In genomic region chr1:67760030-67760821, GRCh38 we compare ENCODE assay signal across 8 cellular contexts.
DNase-seq lines count a peak whose midpoint lies in the region; ATAC-seq and TF ChIP-seq lines count a peak whose summit lies in the region.

No MANE protein-coding gene starts in this region.

- peak overlapping the region; percentile 25 for H3K14ac ChIP-seq in IMR-90 (replicated peaks; ENCODE audit: low read depth, low read length)

- TF ChIP-seq POLR2A in IMR-90 (IDR thresholded peaks at IDR 0.05; ENCODE audit: low read depth, low read length), result no peak

- H2AK5ac ChIP-seq in IMR-90 (ENCODE audit: low read depth, low read length), result peak overlapping the region; percentile 68

- H3K36me3 ChIP-seq in IMR-90 (ENCODE audit: control insufficient read depth, insufficient read depth, low read length), result 0 out of 2 replicates have a peak, but pooled peaks cover 1% of the 10 kb centered on the region

- H2AK9ac ChIP-seq in IMR-90 (replicated peaks; ENCODE audit: low read depth, low read length, poor library complexity), result no peak overlapping the region

- H3K27ac ChIP-seq in IMR-90 (ENCODE audit: insufficient read depth, low read length) (peak overlapping the region; percentile 28), RWPE1 (peak overlapping the region; percentile 53; the same call in 1 of the 2 replicates)

- BruUV-seq in IMR-90 (replicated peaks; lab: Mats Ljungman, UMichigan), result no TSS peak

- CTCF ChIA-PET in IMR-90 (lab: Yijun Ruan, JAX) (interaction anchor here (0.6 to 4.7 kb wide), 30 partner anchors 9 to 232 kb away, joined by 3 to 46 read pairs (median 4); partner anchors contain the start of gene GADD45A), RWPE1 (lab: Yijun Ruan, JAX) (interaction anchor here (0.6 to 2.4 kb wide), 21 partner anchors 11 to 241 kb away, joined by 3 to 24 read pairs (median 3); partner anchors contain the start of gene GADD45A)

- POLR2A ChIA-PET in IMR-90 (lab: Charles Lee; ENCODE audit: unreplicated experiment), result interaction anchor here (0.6 kb wide), 2 partner anchors 155 to 234 kb away, joined by 3 to 22 read pairs; no protein-coding TSS in a partner anchor
- POLR2A ChIA-PET in RWPE1 (lab: Yijun Ruan, JAX; ENCODE audit: low non-redundant PET), result interaction anchor here (0.8 kb wide), 1 partner anchor 199 kb away, joined by 3 read pairs; no protein-coding TSS in a partner anchor

- peak overlapping the region; percentile 80; the same call in 2 of the 3 replicates for H2BK15ac ChIP-seq in IMR-90 (ENCODE audit: low read depth, low read length)

- peak overlapping the region; percentile 33 for H2AFZ ChIP-seq in IMR-90 (replicated peaks; ENCODE audit: low read length, poor library complexity)

- peaks cover 19% of the 10 kb centered on the region; the same call in 1 of the 2 replicates for H4K20me1 ChIP-seq in IMR-90 (ENCODE audit: insufficient read depth, low read length)

- TF ChIP-seq CTCF in IMR-90 (conservative IDR thresholded peaks at IDR 0.05; ENCODE audit: low read depth, low read length), result peak; percentile 78
- peak; percentile 82 for TF ChIP-seq CTCF in RWPE1 (conservative IDR thresholded peaks at IDR 0.05; ENCODE audit: low read depth)

- peak overlapping the region; percentile 11; the same call in 1 of the 2 replicates for H3K18ac ChIP-seq in IMR-90 (ENCODE audit: low read depth, low read length)

- H3K79me1 ChIP-seq in IMR-90 (ENCODE audit: low read depth in 1 of 2, low read length in 2 of 2), result peaks cover 50 to 82% of the 10 kb centered on the region in 2 experiments

- in situ Hi-C loops in IMR-90 (cut with MboI; ENCODE audit: low sequenced_read_pairs), result loop anchor here (25.0 kb wide), 1 partner anchor 348 kb away; no protein-coding TSS in a partner anchor

- peaks cover 26% of the 10 kb centered on the region for H3K9me1 ChIP-seq in IMR-90 (ENCODE audit: insufficient read depth, low read length)

- no peaks in the 10 kb centered on the region for H3K27me3 ChIP-seq in IMR-90 (ENCODE audit: control insufficient read depth, insufficient read depth, low read length)

- peak overlapping the region; percentile 84 for H3K23ac ChIP-seq in IMR-90 (ENCODE audit: low read depth, low read length)

- DNase-seq in GM03348 (ENCODE audit: low spot score) (peak; percentile 68), IMR-90 (peak; percentile 86), RWPE1 (ENCODE audit: low spot score) (peak; percentile 79), globus pallidus (ENCODE audit: low spot score) (peak; percentile 42), pons (ENCODE audit: low spot score) (peak; percentile 66), cerebellar nuclear complex (lab: John Stamatoyannopoulos, UW) (no peak)
- peak in 3 of 4 experiments; percentile 12 to 48 (median 31) for DNase-seq in activated naive CD4-positive, alpha-beta T cell (lab: John Stamatoyannopoulos, UW)

- 0 out of 2 replicates have a peak overlapping the region, but pooled peaks have one; percentile 15 for H3K9ac ChIP-seq in IMR-90 (ENCODE audit: low read depth, low read length)

- dilution Hi-C loops in IMR-90 (cut with HindIII; ENCODE audit: low sequenced_read_pairs, unreplicated experiment), result no loop called here

- peak overlapping the region; percentile 49; the same call in 1 of the 2 replicates for H2BK120ac ChIP-seq in IMR-90 (ENCODE audit: low read depth, low read length)

- H2BK5ac ChIP-seq in IMR-90 (ENCODE audit: low read depth, low read length, poor library complexity, severe bottlenecking), result peak overlapping the region; percentile 77

- intact Hi-C loops in IMR-90 (cut with micrococcal nuclease), result loop anchor here (1.0 to 10.0 kb wide), 4 partner anchors 72 to 585 kb away; no protein-coding TSS in a partner anchor

- peak overlapping the region; percentile 64 for H3K4ac ChIP-seq in IMR-90 (ENCODE audit: low read depth, low read length)

- H2BK20ac ChIP-seq in IMR-90 (ENCODE audit: low read depth, low read length), result peak overlapping the region; percentile 51; the same call in 1 of the 2 replicates

- H3K4me1 ChIP-seq in IMR-90 (ENCODE audit: control insufficient read depth, insufficient read depth, low read length), result peaks cover 19% of the 10 kb centered on the region

- peak overlapping the region in 1 of 2 experiments; percentile 85; a peak in 3 of 4 replicates for H4K8ac ChIP-seq in IMR-90 (ENCODE audit: low read depth in 2 of 2, low read length in 2 of 2)

- H4K91ac ChIP-seq in IMR-90 (ENCODE audit: insufficient read depth, low read depth, low read length), result peak overlapping the region; percentile 36

- H3K4me2 ChIP-seq in IMR-90 (ENCODE audit: low read depth, low read length), result peak overlapping the region; percentile 50

- H3K56ac ChIP-seq in IMR-90 (ENCODE audit: extremely low read depth, insufficient read depth, low read length), result no peak overlapping the region

- WGBS in IMR-90 (ENCODE audit: extremely low coverage in 2 of 2, insufficient read length in 1 of 2), 2 experiments, result 0% methylated on average over 1 of the region's 14 CpGs; no CpG with 5 or more reads in 1 of the 2 experiments

- no peaks in the 10 kb centered on the region for H3K9me3 ChIP-seq in IMR-90 (ENCODE audit: control insufficient read depth, insufficient read depth, low read length)

- H3K4me3 ChIP-seq in IMR-90 (ENCODE audit: insufficient read depth, low read depth, low read length), result no peak overlapping the region

- H4K5ac ChIP-seq in IMR-90 (ENCODE audit: low read depth, low read length), result no peak overlapping the region

- ATAC-seq in GM21723 (IDR thresholded peaks at IDR 0.05; ENCODE audit: unreplicated experiment), result peak; percentile 100
- ATAC-seq in IMR-90 (ENCODE audit: low read depth), result peak; percentile 79

- TF ChIP-seq RAD21 in IMR-90 (IDR thresholded peaks at IDR 0.05; ENCODE audit: low read length), result peak; percentile 74

TF ChIP-seq in IMR-90, 13 proteins besides CTCF, POLR2A, EP300 and RAD21:
- TF ChIP-seq NFE2L2 (IDR thresholded peaks at IDR 0.05; ENCODE audit: low read depth, low read length), result no peak
- TF ChIP-seq SMC3 (IDR thresholded peaks at IDR 0.05; ENCODE audit: low read depth, low read length), result peak; percentile 73
TF ChIP-seq in IMR-90: peak in this region for 1.

Comparison
In these comparisons a context has a peak if more than half of its experiments do, and no peak if none do; other contexts are left out.
1. DNase-seq: peak in GM03348 (single experiment), IMR-90 (single experiment), RWPE1 (single experiment), activated naive CD4-positive, alpha-beta T cell (3 of 4), globus pallidus (single experiment) and pons (single experiment); none in cerebellar nuclear complex (0 of 2).